Comparison of ENCODE assay signal across 14 cellular contexts in the genomic region with DNA sequence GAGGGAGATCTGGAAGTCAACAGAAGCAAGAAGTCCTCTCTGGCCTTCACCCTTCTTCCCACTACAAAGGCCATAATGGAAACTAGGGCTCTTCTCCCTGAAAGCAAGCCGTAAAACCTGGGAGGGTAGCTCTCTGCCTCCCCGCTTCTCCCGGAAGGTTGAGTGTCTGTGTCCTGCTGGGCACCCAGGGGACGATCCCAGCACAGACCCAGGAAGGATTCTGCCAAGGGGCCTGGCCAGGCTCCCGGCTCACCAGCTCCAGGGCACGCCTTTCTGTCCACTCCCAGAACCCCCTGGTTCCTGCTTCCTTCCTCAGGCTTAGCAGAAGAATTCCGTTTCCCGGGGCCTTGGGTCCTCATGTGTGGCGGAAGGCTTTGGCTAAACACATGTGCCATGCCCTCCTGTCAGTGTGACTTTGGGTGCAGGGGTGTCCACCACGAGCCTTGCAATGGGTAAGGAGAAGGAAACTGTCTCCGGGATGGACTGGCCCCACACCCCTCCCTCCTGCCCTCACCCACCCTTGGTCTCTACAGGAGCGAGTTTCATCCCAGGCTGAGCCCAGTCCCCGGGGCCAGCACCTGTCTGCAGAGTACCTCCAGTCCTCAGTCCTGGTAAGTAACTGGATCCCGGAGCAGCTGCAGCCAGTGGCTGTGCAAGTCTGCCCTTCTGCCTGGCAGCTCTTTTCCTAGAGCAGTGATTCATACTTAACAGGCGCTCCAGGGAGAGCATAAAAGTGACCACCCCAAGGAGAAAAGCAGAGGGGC.
"Had no signal": no experiment of that assay in that cellular context is flagged by ENCODE, and none has a peak within 500 bp of the region (broad histone marks: within the 10 kb centered on the region; RNA-seq: fewer than 3 reads in every experiment).

No MANE protein-coding gene starts in this region.

- H3K36me3 Mint-ChIP-seq: naive thymus-derived CD8-positive, alpha-beta T cell had no signal

- H3K27ac ChIP-seq: breast epithelium, neutrophil, stomach, thoracic aorta, upper lobe of right lung had no signal

- H3K4me3 Mint-ChIP-seq: activated T-helper 17 cell treated with anti-CD3 and anti-CD28 coated beads, Interleukin-2, amount 50 U/mL, for 72 hours; naive thymus-derived CD8-positive, alpha-beta T cell had no signal

- FAIRE-seq: islet of Langerhans, small intestine had no signal

- H3K27me3 ChIP-seq: breast epithelium, upper lobe of right lung had no signal

- H3K27me3 Mint-ChIP-seq: activated T-helper 17 cell treated with anti-CD3 and anti-CD28 coated beads, Interleukin-2, amount 50 U/mL, for 72 hours had no signal

- DNase-seq: activated CD4-positive, alpha-beta T cell treated with anti-CD3 and anti-CD28 coated beads for 1 hour; activated CD4-positive, alpha-beta T cell treated with anti-CD3 and anti-CD28 coated beads, Interleukin-2, amount 50 U/mL, for 4 hours; activated naive CD4-positive, alpha-beta T cell treated with Interleukin-2 at 50 U/mL for 16 hours; anterior cingulate cortex; erythroblast; naive thymus-derived CD8-positive, alpha-beta T cell; small intestine; stomach; upper lobe of right lung had no signal

- H3K27ac Mint-ChIP-seq: activated T-helper 17 cell treated with anti-CD3 and anti-CD28 coated beads, Interleukin-2, amount 50 U/mL, for 72 hours had no signal

- ATAC-seq: activated T-helper 17 cell treated with anti-CD3 and anti-CD28 coated beads, Interleukin-2, amount 50 U/mL, for 72 hours; naive thymus-derived CD8-positive, alpha-beta T cell; upper lobe of right lung had no signal

- H3K4me1 ChIP-seq: breast epithelium had no signal

- H3K36me3 ChIP-seq: breast epithelium, neutrophil, stomach, thoracic aorta, upper lobe of right lung had no signal

- H3K9me3 Mint-ChIP-seq: activated T-helper 17 cell treated with anti-CD3 and anti-CD28 coated beads, Interleukin-2, amount 50 U/mL, for 72 hours; naive thymus-derived CD8-positive, alpha-beta T cell had no signal

- H3K4me3 ChIP-seq: breast epithelium, stomach, thoracic aorta, upper lobe of right lung had no signal

- H3K9me3 ChIP-seq: breast epithelium, neutrophil, stomach, thoracic aorta, upper lobe of right lung had no signal
